19 cellular contexts compared by ENCODE assay signal in the genomic region with DNA sequence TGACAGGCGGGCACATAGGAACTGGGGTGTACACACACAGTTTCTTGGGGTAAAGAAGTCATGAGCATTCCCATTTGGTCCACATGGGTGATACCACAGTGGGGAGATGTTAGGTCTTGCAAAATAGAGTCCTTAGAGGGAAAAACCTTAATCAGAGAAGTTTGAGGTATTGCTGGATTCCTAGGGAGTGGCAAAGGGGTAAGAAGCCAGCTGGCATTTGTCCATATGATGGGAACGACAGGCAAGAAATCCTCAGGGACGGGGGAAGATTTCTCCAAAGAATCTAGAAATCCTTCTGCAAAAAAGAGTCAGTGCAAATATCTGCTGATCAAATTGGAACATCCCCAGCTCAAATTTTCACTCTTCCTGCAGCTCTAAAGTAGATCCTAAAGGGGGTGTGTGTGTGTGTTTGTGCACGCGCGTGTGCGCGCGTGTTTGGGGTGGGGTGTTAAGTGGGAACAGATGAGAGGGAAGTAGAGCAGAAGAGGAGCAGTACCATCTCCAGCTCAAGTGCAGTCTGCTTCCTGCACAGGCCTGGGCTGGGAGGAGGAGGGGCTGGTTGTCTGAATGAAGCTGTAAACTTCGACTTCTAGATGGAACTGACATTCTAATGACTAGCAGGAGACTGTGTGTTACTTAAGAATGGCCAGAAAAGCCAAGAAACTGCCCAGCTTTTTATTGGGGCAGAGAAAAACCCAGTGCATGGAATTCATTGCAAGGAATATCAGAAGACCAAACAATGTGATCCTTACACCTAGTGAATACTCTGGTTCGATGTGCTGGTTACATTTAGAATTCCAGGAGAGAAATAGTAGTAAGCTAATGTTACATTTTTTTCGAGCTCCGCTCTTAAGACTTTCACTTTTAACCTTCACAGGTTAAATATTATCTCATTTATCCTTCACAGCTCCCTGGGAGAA.
DNase-seq lines count a peak whose midpoint lies in the region; ATAC-seq, FAIRE-seq and TF ChIP-seq lines count a peak whose summit lies in the region.
"Had no signal": no experiment of that assay in that cellular context is flagged by ENCODE, and none has a peak within 500 bp of the region (broad histone marks: within the 10 kb centered on the region; RNA-seq: fewer than 3 reads in every experiment).

No MANE protein-coding gene starts in this region.

- H3K79me1 ChIP-seq in H1 (ENCODE audit: low read depth, low read length): no peaks in the 10 kb centered on the region

- no peaks in the 10 kb centered on the region for H4K20me1 ChIP-seq in H1 (replicated peaks in 1 of 2; ENCODE audit: control insufficient read depth in 1 of 2, insufficient read depth in 2 of 2, low read length in 2 of 2)

- WGBS in H1 (ENCODE audit: extremely low coverage in 1 of 2, insufficient coverage in 1 of 2, insufficient read length in 1 of 2, insufficient replicate concordance in 2 of 2, low coverage in 1 of 2, low lambda C conversion rate in 2 of 2, missing lambda C conversion rate in 1 of 2), 2 experiments: 94 to 100% methylated on average over 2 to 12 of the region's 13 CpGs
- WGBS in sigmoid colon, 2 donors: 22 to 45% methylated on average over 13 of the region's 13 CpGs

- H2AK5ac ChIP-seq in H1 (ENCODE audit: low read depth, low read length): no peak overlapping the region

- H3K27me3 Mint-ChIP-seq in naive thymus-derived CD8-positive, alpha-beta T cell: no peaks in the 10 kb centered on the region
- H3K27me3 Mint-ChIP-seq: activated CD8-positive, alpha-beta T cell treated with anti-CD3 and anti-CD28 coated beads for 36 hours had no signal

- H4K91ac ChIP-seq in H1 (replicated peaks; ENCODE audit: insufficient read length, low read length): no peak overlapping the region

- H3K4me3 Mint-ChIP-seq in naive thymus-derived CD8-positive, alpha-beta T cell: peak overlapping the region in 8 of 10 donors; percentile 36 to 75 (median 50)
- H3K4me3 Mint-ChIP-seq: activated CD8-positive, alpha-beta T cell treated with anti-CD3 and anti-CD28 coated beads for 36 hours; CD14-positive monocyte; GM23338 had no signal

- CTCF ChIA-PET in H1 (lab: Charles Lee; ENCODE audit: partially characterized antibody): interaction anchor here (0.6 to 1.5 kb wide), 3 partner anchors 14 to 70 kb away, joined by 3 to 5 read pairs (median 5); no protein-coding TSS in a partner anchor

- peak overlapping the region; percentile 17 to 83 (median 64) for H3K27ac Mint-ChIP-seq in naive thymus-derived CD8-positive, alpha-beta T cell
- H3K27ac Mint-ChIP-seq: activated CD8-positive, alpha-beta T cell treated with anti-CD3 and anti-CD28 coated beads for 36 hours; activated T-helper 2 cell treated with anti-CD3 and anti-CD28 coated beads, Interferon-gamma antibody, Interleukin-2, Interleukin-4, amounts not matched to agents 10 μg/mL and 5 μg/mL and 100 μg/mL, durations not matched to agents 14 hours and 24 hours and 36 hours; CD14-positive monocyte; GM23338; IgD-negative memory B cell had no signal

- H2BK5ac ChIP-seq in H1 (ENCODE audit: low read depth, low read length): no peak overlapping the region

- FAIRE-seq in H1 (lab: Jason Lieb, UNC): no peak
- FAIRE-seq: G401.6, kidney had no signal

- H3K79me2 ChIP-seq in H1 (ENCODE audit: control insufficient read depth in 1 of 2, insufficient read depth in 2 of 2, low read length in 2 of 2): no peaks in the 10 kb centered on the region

- no peak for TF ChIP-seq RAD21 in H1 (IDR thresholded peaks at IDR 0.05 in 1 of 2, conservative IDR thresholded peaks at IDR 0.05 in 1 of 2; ENCODE audit: low read depth in 2 of 2, low read length in 2 of 2)

- no peaks in the 10 kb centered on the region for H3K36me3 ChIP-seq in H1 (ENCODE audit: control insufficient read depth in 2 of 4, insufficient read depth in 4 of 4, low read length in 3 of 4)
- no peaks in the 10 kb centered on the region for H3K36me3 ChIP-seq in sigmoid colon
- no peaks in the 10 kb centered on the region for H3K36me3 ChIP-seq in Peyer's patch
- H3K36me3 ChIP-seq: tibial artery had no signal

- no peak overlapping the region for H4K8ac ChIP-seq in H1 (ENCODE audit: extremely low read depth, insufficient read depth, low read length)

- no peak overlapping the region for H3K9ac ChIP-seq in H1 (replicated peaks in 1 of 4; ENCODE audit: extremely low read depth in 1 of 4, low read depth in 3 of 4, low read length in 3 of 4)

- no peak overlapping the region for H3K23ac ChIP-seq in H1 (ENCODE audit: insufficient read length)

- H3K4me2 ChIP-seq in H1 (ENCODE audit: insufficient read depth in 1 of 2, low read depth in 2 of 2, low read length in 2 of 2): no peak overlapping the region
- H3K4me2 ChIP-seq: GM23338 had no signal

- H3K4me1 ChIP-seq in H1 (replicated peaks in 1 of 4; ENCODE audit: control insufficient read depth in 3 of 4, insufficient read depth in 4 of 4, low read length in 3 of 4) (no peaks in the 10 kb centered on the region), sigmoid colon (no peaks in the 10 kb centered on the region), Peyer's patch (peaks cover 0 to 7% (median 0%) of the 10 kb centered on the region in 4 donors)
- H3K4me1 ChIP-seq: tibial artery had no signal

- no peak overlapping the region for H3K56ac ChIP-seq in H1 (replicated peaks; ENCODE audit: insufficient read length, low read depth, low read length)

- POLR2A ChIA-PET in H1 (lab: Charles Lee; ENCODE audit: partially characterized antibody): no interaction called here
- POLR2A ChIA-PET in naive thymus-derived CD8-positive, alpha-beta T cell (lab: Charles Lee): interaction anchor here (0.6 to 1.2 kb wide), 4 partner anchors 9 to 234 kb away, joined by 3 read pairs; no protein-coding TSS in a partner anchor

- H2BK20ac ChIP-seq in H1 (ENCODE audit: low read length): no peak overlapping the region

- no peak overlapping the region for H2BK12ac ChIP-seq in H1 (ENCODE audit: low read depth, low read length)

- no peak overlapping the region for H2BK15ac ChIP-seq in H1 (ENCODE audit: low read length)

- H3K9me3 ChIP-seq in H1 (ENCODE audit: insufficient read depth in 2 of 2, low read depth in 1 of 2, low read length in 1 of 2) (no peaks in the 10 kb centered on the region), sigmoid colon (no peaks in the 10 kb centered on the region), Peyer's patch (no peaks in the 10 kb centered on the region)
- H3K9me3 ChIP-seq: tibial artery had no signal

- no peaks in the 10 kb centered on the region for H3K36me3 Mint-ChIP-seq in naive thymus-derived CD8-positive, alpha-beta T cell
- H3K36me3 Mint-ChIP-seq: CD14-positive monocyte had no signal

- TF ChIP-seq CTCF in H1 (IDR thresholded peaks at IDR 0.05; ENCODE audit: control extremely low read depth in 1 of 3, insufficient read depth in 1 of 3, low read depth in 1 of 3, low read length in 3 of 3) (no peak), sigmoid colon (IDR thresholded peaks at IDR 0.05) (no peak), Peyer's patch (IDR thresholded peaks at IDR 0.05) (no peak)

- H3K4ac ChIP-seq in H1 (replicated peaks; ENCODE audit: insufficient read length, low read depth, low read length): no peak overlapping the region

- H2BK120ac ChIP-seq in H1 (replicated peaks; ENCODE audit: low read depth, low read length): no peak overlapping the region

- H3K27ac ChIP-seq in H1 (ENCODE audit: low read depth, low read length) (no peak overlapping the region), sigmoid colon (no peak overlapping the region), Peyer's patch (no peak overlapping the region)
- H3K27ac ChIP-seq: tibial artery had no signal

- H3K4me1 Mint-ChIP-seq in naive thymus-derived CD8-positive, alpha-beta T cell: peaks cover 28 to 47% (median 43%) of the 10 kb centered on the region in 4 donors
- H3K4me1 Mint-ChIP-seq: CD14-positive monocyte had no signal

- no peak overlapping the region for H3K18ac ChIP-seq in H1 (ENCODE audit: extremely low read depth, low read length)

- intact Hi-C loops in sigmoid colon (cut with DNase I): no loop called here

- peak in 1 of 2 donors; percentile 67 for ATAC-seq in naive thymus-derived CD8-positive, alpha-beta T cell
- ATAC-seq: activated CD8-positive, alpha-beta T cell treated with anti-CD3 and anti-CD28 coated beads for 36 hours; GM23338 had no signal

- H3K14ac ChIP-seq in H1 (ENCODE audit: insufficient read length): no peak overlapping the region

- TF ChIP-seq EP300 in H1 (IDR thresholded peaks at IDR 0.05; ENCODE audit: borderline replicate concordance in 1 of 2, low read depth in 2 of 2, low read length in 2 of 2) (no peak), sigmoid colon (IDR thresholded peaks at IDR 0.05) (no peak)

- H3K4me3 ChIP-seq in H1 (ENCODE audit: extremely low read depth in 1 of 4, insufficient read depth in 2 of 4, low read depth in 3 of 4, low read length in 4 of 4) (no peak overlapping the region), sigmoid colon (no peak overlapping the region), Peyer's patch (no peak overlapping the region)
- H3K4me3 ChIP-seq: GM23338, tibial artery had no signal

- no peaks in the 10 kb centered on the region for H3K27me3 ChIP-seq in H1 (replicated peaks in 1 of 4; ENCODE audit: control insufficient read depth in 3 of 4, extremely low read depth in 1 of 4, insufficient read depth in 3 of 4, low read length in 3 of 4)
- H3K27me3 ChIP-seq in sigmoid colon: peaks cover 0 to 10% (median 0%) of the 10 kb centered on the region in 3 donors
- H3K27me3 ChIP-seq in Peyer's patch: no peaks in the 10 kb centered on the region

- TF ChIP-seq POLR2A in H1 (IDR thresholded peaks at IDR 0.05; ENCODE audit: control extremely low read depth in 1 of 2, low read depth in 2 of 2, low read length in 2 of 2) (no peak), sigmoid colon (IDR thresholded peaks at IDR 0.05) (no peak), Peyer's patch (IDR thresholded peaks at IDR 0.05) (no peak)

- DNase-seq in AG20443 (ENCODE audit: low spot score) (peak; percentile 29), GM03348 (ENCODE audit: low spot score) (peak; percentile 48), H1 (ENCODE audit: low read depth in 1 of 2, low spot score in 2 of 2) (no peak), sigmoid colon (no peak), ecto neural progenitor cell (ENCODE audit: low spot score) (no peak), Peyer's patch (no peak)
- DNase-seq in naive thymus-derived CD8-positive, alpha-beta T cell: peak in 3 of 10 donors; percentile 5 to 18 (median 14)
- DNase-seq: activated CD8-positive, alpha-beta T cell treated with anti-CD3 and anti-CD28 coated beads for 36 hours; kidney; NCI-H1417 treated with DMSO at 0.1 percent for 48 hours; NCI-H69; stimulated activated CD4-positive, alpha-beta T cell treated with anti-CD3 and anti-CD28 coated beads, Interleukin-1b, Interleukin-23, amount 100 ng/mL, for 48 hours; T1000; tibial artery had no signal

- H3K23me2 ChIP-seq in H1 (ENCODE audit: low read depth, low read length): 0 out of 2 replicates have a peak, but pooled peaks cover 2% of the 10 kb centered on the region

- H2AFZ ChIP-seq in H1 (ENCODE audit: low read length): 0 out of 2 replicates have a peak overlapping the region, but pooled peaks have one; percentile 38
- H2AFZ ChIP-seq: GM23338 had no signal

- no peaks in the 10 kb centered on the region for H3K9me3 Mint-ChIP-seq in naive thymus-derived CD8-positive, alpha-beta T cell
- H3K9me3 Mint-ChIP-seq: activated CD8-positive, alpha-beta T cell treated with anti-CD3 and anti-CD28 coated beads for 36 hours; activated T-helper 2 cell treated with anti-CD3 and anti-CD28 coated beads, Interferon-gamma antibody, Interleukin-2, Interleukin-4, amounts not matched to agents 10 μg/mL and 5 μg/mL and 100 μg/mL, durations not matched to agents 14 hours and 24 hours and 36 hours; GM23338; IgD-negative memory B cell had no signal

- H4K5ac ChIP-seq in H1 (ENCODE audit: insufficient read length, low read depth, low read length): no peak overlapping the region

Comparison
In these comparisons a context has a peak if more than half of its experiments do, and no peak if none do; other contexts are left out.
1. DNase-seq: peak in AG20443 (single experiment) and GM03348 (single experiment); none in H1 (0 of 2), sigmoid colon (single experiment), ecto neural progenitor cell (single experiment) and Peyer's patch (0 of 3).